Comparison of ENCODE assay signal across 24 cellular contexts in the genomic region with DNA sequence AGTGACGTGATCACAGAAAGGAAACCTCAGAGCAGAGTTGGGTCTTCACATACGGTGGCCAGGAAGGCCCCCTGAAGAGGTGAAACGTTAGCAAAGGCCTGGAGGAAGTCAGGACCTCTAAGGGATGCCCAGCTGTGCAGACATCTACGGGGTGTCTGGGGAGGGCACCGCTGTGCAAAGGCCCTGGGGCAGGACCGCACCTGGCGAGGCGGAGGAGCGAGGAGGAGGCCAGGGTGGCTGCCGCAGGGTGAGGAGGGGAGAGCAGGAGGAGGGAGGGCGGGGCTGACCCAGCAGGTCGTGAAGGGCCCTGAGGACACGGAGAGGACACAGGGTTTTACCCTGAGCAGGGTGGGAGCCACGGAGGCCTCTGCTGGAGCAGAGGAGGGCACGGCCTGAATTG. TPM values are rescaled to one million over a fixed set of nuclear protein-coding genes. Genes with fewer than 3 reads are reported as not detected.
"Had no signal": no experiment of that assay in that cellular context is flagged by ENCODE, and none has a peak within 500 bp of the region (broad histone marks: within the 10 kb centered on the region; RNA-seq: fewer than 3 reads in every experiment).

No MANE protein-coding gene starts in this region.

- H3K4me3 ChIP-seq: coronary artery, ovary, psoas muscle, skin epidermis, transverse colon, vagina had no signal

- H3K27me3 ChIP-seq: brain microvascular endothelial cell, ovary, vagina had no signal

- H3K4me3 Mint-ChIP-seq: activated naive CD4-positive, alpha-beta T cell treated with anti-CD3 and anti-CD28 coated beads, Interleukin-2, amount 10 ng/mL, durations not matched to agents 7 days and 5 days; activated naive CD8-positive, alpha-beta T cell treated with anti-CD3 and anti-CD28 coated beads, Interleukin-2, amount 50 U/mL, for 24 hours; central memory CD8-positive, alpha-beta T cell; nephron progenitor cell had no signal

- H3K36me3 ChIP-seq: brain microvascular endothelial cell, ovary, transverse colon, vagina had no signal

- H3K27ac ChIP-seq: brain microvascular endothelial cell, coronary artery, ovary, psoas muscle, transverse colon, vagina, VCaP had no signal

- ATAC-seq: activated naive CD8-positive, alpha-beta T cell treated with anti-CD3 and anti-CD28 coated beads, Interleukin-2, amount 50 U/mL, for 24 hours; left ventricle myocardium superior; psoas muscle; right cardiac atrium; stimulated activated naive CD8-positive, alpha-beta T cell treated with anti-CD3 and anti-CD28 coated beads, Interleukin-15, Interleukin-2, amounts not matched to agents 100 U/mL and 50 U/mL, for 24 hours had no signal

- H3K9me3 ChIP-seq: ovary, psoas muscle, transverse colon, vagina had no signal

- H3K27ac Mint-ChIP-seq: activated naive CD4-positive, alpha-beta T cell treated with anti-CD3 and anti-CD28 coated beads, Interleukin-2, amount 10 ng/mL, durations not matched to agents 7 days and 5 days; nephron progenitor cell had no signal

- DNase-seq: activated CD4-positive, alpha-beta T cell treated with anti-CD3 and anti-CD28 coated beads for 1 hour; activated CD8-positive, alpha-beta memory T cell treated with anti-CD3 and anti-CD28 coated beads for 24 hours; activated CD8-positive, alpha-beta memory T cell treated with anti-CD3 and anti-CD28 coated beads, Interleukin-2, amount 50 U/mL, for 48 hours; activated effector memory CD4-positive, alpha-beta T cell treated with Interleukin-2 at 50 U/mL for 16 hours; activated naive CD4-positive, alpha-beta T cell treated with anti-CD3 and anti-CD28 coated beads, Interleukin-2, amount 10 ng/mL, durations not matched to agents 7 days and 5 days; activated naive CD8-positive, alpha-beta T cell treated with anti-CD3 and anti-CD28 coated beads, Interleukin-2, amount 50 U/mL, for 24 hours; activated T-cell treated with anti-CD3 and anti-CD28 coated beads, Interleukin-2, amount 50 U/mL, for 48 hours; aorta; brain microvascular endothelial cell; nephron progenitor cell; ovary; stimulated activated naive CD8-positive, alpha-beta T cell treated with anti-CD3 and anti-CD28 coated beads, Interleukin-15, Interleukin-2, amounts not matched to agents 100 U/mL and 50 U/mL, for 24 hours; T-helper 2 cell; transverse colon had no signal

- H3K4me1 ChIP-seq: psoas muscle had no signal

RNA-seq across cellular contexts. Expression of gene GZMM, which starts 59.4 kb away (rescaled TPM):
- total RNA-seq: kidney epithelial cell, myocyte, psoas muscle, vagina had no signal
